ENCODE assay signal across 12 cellular contexts in genomic region chr17:4733073-4733531, GRCh38. TPM values are rescaled to one million over a fixed set of nuclear protein-coding genes. Genes with fewer than 3 reads are reported as not detected.
DNase-seq lines count a peak whose midpoint lies in the region; ATAC-seq, FAIRE-seq and TF ChIP-seq lines count a peak whose summit lies in the region.
"Had no signal": no experiment of that assay in that cellular context is flagged by ENCODE, and none has a peak within 500 bp of the region (broad histone marks: within the 10 kb centered on the region; RNA-seq: fewer than 3 reads in every experiment).

No MANE protein-coding gene starts in this region.

- DNase-seq in activated CD4-positive, alpha-beta T cell treated with anti-CD3 and anti-CD28 coated beads for 36 hours: no peak
- DNase-seq in activated CD4-positive, alpha-beta T cell treated with anti-CD3 and anti-CD28 coated beads for 4 hours: no peak
- DNase-seq in NOMO-1 treated with DMSO at 0.1 percent for 48 hours (lab: John Stamatoyannopoulos, UW; ENCODE audit: unreplicated experiment): peak; percentile 95
- DNase-seq in bronchial epithelial cell (ENCODE audit: low read depth): no peak
- no peak for DNase-seq in stimulated activated effector memory CD8-positive, alpha-beta T cell treated with anti-CD3 and anti-CD28 coated beads, Interleukin-12 subunit alpha, Interleukin-12 subunit beta, amount 100 ng/mL, for 72 hours (ENCODE audit: low spot score in 2 of 2)
- no peak for DNase-seq in HPDE6-E6E7 (ENCODE audit: extremely low spot score)
- no peak for DNase-seq in GM23248
- no peak for DNase-seq in DMS 273 treated with DMSO at 0.1 percent for 48 hours (lab: John Stamatoyannopoulos, UW)
- DNase-seq: transverse colon had no signal

- no peak overlapping the region for H3K4me2 ChIP-seq in GM23248 (ENCODE audit: unreplicated experiment)
- H3K4me2 ChIP-seq: smooth muscle cell had no signal

- peaks cover 5% of the 10 kb centered on the region for H3K36me3 ChIP-seq in bronchial epithelial cell (ENCODE audit: control insufficient read depth, insufficient read depth, low read length)
- H3K36me3 ChIP-seq in GM23248 (ENCODE audit: low read depth): no peaks in the 10 kb centered on the region
- H3K36me3 ChIP-seq: cardiac muscle cell, transverse colon had no signal

- no peak overlapping the region for H3K27ac ChIP-seq in GM23248
- H3K27ac ChIP-seq: A549, cardiac muscle cell had no signal

- H3K79me2 ChIP-seq in GM23248 (ENCODE audit: insufficient read depth): 0 out of 2 replicates have a peak, but pooled peaks cover 5% of the 10 kb centered on the region

- POLR2A ChIA-PET in activated CD4-positive, alpha-beta T cell treated with anti-CD3 and anti-CD28 coated beads for 36 hours (lab: Charles Lee): no interaction called here

- ATAC-seq in activated CD4-positive, alpha-beta T cell treated with anti-CD3 and anti-CD28 coated beads for 36 hours: no peak
- ATAC-seq in stimulated activated effector memory CD8-positive, alpha-beta T cell treated with anti-CD3 and anti-CD28 coated beads, Interleukin-12 subunit alpha, Interleukin-12 subunit beta, amount 100 ng/mL, for 72 hours: no peak
- ATAC-seq: A549 had no signal

- H3K4me1 Mint-ChIP-seq in activated CD4-positive, alpha-beta T cell treated with anti-CD3 and anti-CD28 coated beads for 36 hours: peaks cover 39% of the 10 kb centered on the region
- peaks cover 32% of the 10 kb centered on the region for H3K4me1 Mint-ChIP-seq in stimulated activated effector memory CD8-positive, alpha-beta T cell treated with anti-CD3 and anti-CD28 coated beads, Interleukin-12 subunit alpha, Interleukin-12 subunit beta, amount 100 ng/mL, for 72 hours

- intact Hi-C loops in activated CD4-positive, alpha-beta T cell treated with anti-CD3 and anti-CD28 coated beads for 36 hours (cut with DNase I, micrococcal nuclease): loop anchor here (5.0 to 10.0 kb wide), 2 partner anchors 54 to 752 kb away; partner anchors contain the start of genes DERL2 (in 1 of the 2), GLTPD2 (in 1 of the 2), MIS12 (in 1 of the 2) and VMO1 (in 1 of the 2)

- peak; percentile 6 for TF ChIP-seq CTCF in bronchial epithelial cell (IDR thresholded peaks at IDR 0.05; ENCODE audit: insufficient read depth, low read length, severe bottlenecking)

- no peaks in the 10 kb centered on the region for H4K20me1 ChIP-seq in GM23248 (ENCODE audit: insufficient read depth)

- 84 to 87% methylated on average over 6 of the region's 6 CpGs for WGBS in GM23248 (ENCODE audit: low coverage in 1 of 2, low lambda C conversion rate in 2 of 2, missing lambda C conversion rate in 2 of 2), 2 experiments

- CTCF ChIA-PET in activated CD4-positive, alpha-beta T cell treated with anti-CD3 and anti-CD28 coated beads for 36 hours (lab: Charles Lee): interaction anchor here (1.0 to 1.1 kb wide), 3 partner anchors 16 to 170 kb away, joined by 3 to 5 read pairs (median 3); partner anchors contain the start of gene CHRNE

- H3K4me1 ChIP-seq in GM23248 (ENCODE audit: insufficient read depth): peaks cover 5% of the 10 kb centered on the region; the same call in 1 of the 2 replicates

- peaks cover 7% of the 10 kb centered on the region for H3K36me3 Mint-ChIP-seq in activated CD4-positive, alpha-beta T cell treated with anti-CD3 and anti-CD28 coated beads for 36 hours (ENCODE audit: low read depth)
- peaks cover 13% of the 10 kb centered on the region for H3K36me3 Mint-ChIP-seq in stimulated activated effector memory CD8-positive, alpha-beta T cell treated with anti-CD3 and anti-CD28 coated beads, Interleukin-12 subunit alpha, Interleukin-12 subunit beta, amount 100 ng/mL, for 72 hours

- in situ Hi-C loops in GM23248 (cut with MboI): no loop called here

- H3K27me3 Mint-ChIP-seq in activated CD4-positive, alpha-beta T cell treated with anti-CD3 and anti-CD28 coated beads for 36 hours: peaks cover under 1% of the 10 kb centered on the region

- no peaks in the 10 kb centered on the region for H3F3A ChIP-seq in GM23248 (ENCODE audit: insufficient read depth)

- no peaks in the 10 kb centered on the region for H3K9me3 ChIP-seq in GM23248 (ENCODE audit: low read depth)
- H3K9me3 ChIP-seq: A549, transverse colon had no signal

- no peak overlapping the region for H2AFZ ChIP-seq in GM23248

- no peak overlapping the region for H3K4me3 Mint-ChIP-seq in activated CD4-positive, alpha-beta T cell treated with anti-CD3 and anti-CD28 coated beads for 36 hours
- peak overlapping the region; percentile 92 for H3K4me3 Mint-ChIP-seq in stimulated activated effector memory CD8-positive, alpha-beta T cell treated with anti-CD3 and anti-CD28 coated beads, Interleukin-12 subunit alpha, Interleukin-12 subunit beta, amount 100 ng/mL, for 72 hours

- no peak overlapping the region for H3K9ac ChIP-seq in GM23248

- no peaks in the 10 kb centered on the region for H3K27me3 ChIP-seq in bronchial epithelial cell (ENCODE audit: control insufficient read depth, insufficient read depth, low read length)
- no peaks in the 10 kb centered on the region for H3K27me3 ChIP-seq in GM23248 (replicated peaks; ENCODE audit: insufficient read depth)
- H3K27me3 ChIP-seq: transverse colon had no signal

- no peaks in the 10 kb centered on the region for H3K9me3 Mint-ChIP-seq in activated CD4-positive, alpha-beta T cell treated with anti-CD3 and anti-CD28 coated beads for 36 hours (ENCODE audit: low read depth)
- H3K9me3 Mint-ChIP-seq in stimulated activated effector memory CD8-positive, alpha-beta T cell treated with anti-CD3 and anti-CD28 coated beads, Interleukin-12 subunit alpha, Interleukin-12 subunit beta, amount 100 ng/mL, for 72 hours: no peaks in the 10 kb centered on the region

- peak overlapping the region; percentile 17 for H3K27ac Mint-ChIP-seq in activated CD4-positive, alpha-beta T cell treated with anti-CD3 and anti-CD28 coated beads for 36 hours
- no peak overlapping the region for H3K27ac Mint-ChIP-seq in stimulated activated effector memory CD8-positive, alpha-beta T cell treated with anti-CD3 and anti-CD28 coated beads, Interleukin-12 subunit alpha, Interleukin-12 subunit beta, amount 100 ng/mL, for 72 hours

- peak; percentile 13 for FAIRE-seq in bronchial epithelial cell (lab: Jason Lieb, UNC)
- FAIRE-seq: A549 had no signal

- H3K9me2 ChIP-seq in GM23248 (ENCODE audit: insufficient read depth): no peaks in the 10 kb centered on the region

- no peak overlapping the region for H3K4me3 ChIP-seq in bronchial epithelial cell (ENCODE audit: low read depth, low read length)
- no peak overlapping the region for H3K4me3 ChIP-seq in GM23248
- H3K4me3 ChIP-seq: A549, cardiac muscle cell, smooth muscle cell, transverse colon had no signal

RNA-seq across cellular contexts. Expression of gene MED11, which starts 1.9 kb away (rescaled TPM):
- total RNA-seq in activated CD4-positive, alpha-beta T cell treated with anti-CD3 and anti-CD28 coated beads for 36 hours: 10 to 100 TPM; 16.7 to 22.9 TPM
- total RNA-seq in bronchial epithelial cell: 10.5 and 16.5 TPM in 2 replicates
- total RNA-seq in GM23248 (2014; rRNA removed; shearing (Covaris generic)): 14.4 and 16.9 TPM in 2 replicates
- polyA plus RNA-seq in GM23248 (2016; fragmentation: Nextera tagmentation; extraction: Ambion mirVana): 26.9 and 27.4 TPM in 2 replicates

RNA-seq across cellular contexts. Expression of gene ZMYND15, which starts 6.5 kb away (rescaled TPM):
- under 1 TPM; 0.09 to 0.11 TPM for total RNA-seq in activated CD4-positive, alpha-beta T cell treated with anti-CD3 and anti-CD28 coated beads for 36 hours
- total RNA-seq in bronchial epithelial cell: under 0.01 and 0.38 TPM in 2 replicates
- 0.32 and 0.89 TPM in 2 replicates for total RNA-seq in GM23248 (2014; rRNA removed; shearing (Covaris generic))
- 0.16 TPM in 1 of 2 replicates, not detected in the other for polyA plus RNA-seq in GM23248 (2016; fragmentation: Nextera tagmentation; extraction: Ambion mirVana)
- total RNA-seq: cardiac muscle cell, smooth muscle cell had no signal
- polyA plus RNA-seq: cardiac muscle cell, smooth muscle cell had no signal

RNA-seq across cellular contexts. Expression of gene CXCL16, which starts 6.6 kb away (rescaled TPM):
- total RNA-seq in activated CD4-positive, alpha-beta T cell treated with anti-CD3 and anti-CD28 coated beads for 36 hours: 1 to 10 TPM; 1.7 to 2.5 TPM
- 9.2 and 12.7 TPM in 2 replicates for total RNA-seq in bronchial epithelial cell
- 1.6 and 2.5 TPM in 2 replicates for total RNA-seq in GM23248 (2014; rRNA removed; shearing (Covaris generic))
- 4.1 TPM in 2 replicates for polyA plus RNA-seq in GM23248 (2016; fragmentation: Nextera tagmentation; extraction: Ambion mirVana)

RNA-seq across cellular contexts. Expression of gene ARRB2, which starts 22.7 kb away (rescaled TPM):
- 100 to 1,000 TPM; 168 to 175 TPM for total RNA-seq in activated CD4-positive, alpha-beta T cell treated with anti-CD3 and anti-CD28 coated beads for 36 hours
- 2.9 and 6.5 TPM in 2 replicates for total RNA-seq in bronchial epithelial cell
- total RNA-seq in GM23248 (2014; rRNA removed; shearing (Covaris generic)): 4.1 and 4.8 TPM in 2 replicates
- polyA plus RNA-seq in GM23248 (2016; fragmentation: Nextera tagmentation; extraction: Ambion mirVana): 3.7 and 3.9 TPM in 2 replicates

RNA-seq across cellular contexts. Expression of gene PELP1, which starts 29.2 kb away (rescaled TPM):
- 100 to 1,000 TPM in 1 of 2 experiments, 10 to 100 TPM in 1; 94.1 to 102 TPM for total RNA-seq in activated CD4-positive, alpha-beta T cell treated with anti-CD3 and anti-CD28 coated beads for 36 hours
- total RNA-seq in bronchial epithelial cell: 11.8 and 13.7 TPM in 2 replicates
- 18.8 and 25.6 TPM in 2 replicates for total RNA-seq in GM23248 (2014; rRNA removed; shearing (Covaris generic))
- 10.4 and 13.6 TPM in 2 replicates for polyA plus RNA-seq in GM23248 (2016; fragmentation: Nextera tagmentation; extraction: Ambion mirVana)
